ENCODE assay signal across 16 cellular contexts in genomic region chr2:134594399-134594798, GRCh38.
A peak's percentile ranks its signal among the peaks of the same experiment; 100 is the strongest.
DNase-seq lines count a peak whose midpoint lies in the region; ATAC-seq and TF ChIP-seq lines count a peak whose summit lies in the region.
"Had no signal": no experiment of that assay in that cellular context is flagged by ENCODE, and none has a peak within 500 bp of the region (broad histone marks: within the 10 kb centered on the region; RNA-seq: fewer than 3 reads in every experiment).

No MANE protein-coding gene starts in this region.

- TF ChIP-seq CTCF in psoas muscle (IDR thresholded peaks at IDR 0.05), result no peak

- intact Hi-C loops in psoas muscle (cut with DNase I), result no loop called here
- intact Hi-C loops in activated CD4-positive, alpha-beta memory T cell treated with anti-CD3 and anti-CD28 coated beads for 36 hours (cut with micrococcal nuclease), result no loop called here

- H3K27me3 Mint-ChIP-seq in activated CD4-positive, alpha-beta memory T cell treated with anti-CD3 and anti-CD28 coated beads for 36 hours, result peaks cover 5% of the 10 kb centered on the region

- H3K27me3 ChIP-seq in endocrine pancreas (ENCODE audit: control insufficient read depth, insufficient read depth, low read length), result no peaks in the 10 kb centered on the region
- H3K27me3 ChIP-seq in psoas muscle (ENCODE audit: insufficient read depth in 3 of 3, low read length in 2 of 3), result no peaks in the 10 kb centered on the region
- H3K27me3 ChIP-seq: SJCRH30 had no signal

- H3K9ac ChIP-seq in endocrine pancreas (ENCODE audit: control insufficient read depth, insufficient read depth, low read length), result no peak overlapping the region

- peaks cover 9% of the 10 kb centered on the region for H3K36me3 Mint-ChIP-seq in activated CD4-positive, alpha-beta memory T cell treated with anti-CD3 and anti-CD28 coated beads for 36 hours

- H3K27ac ChIP-seq in psoas muscle, result no peak overlapping the region
- H3K27ac ChIP-seq: C4-2B, SJCRH30 had no signal

- H3K4me3 Mint-ChIP-seq in activated CD4-positive, alpha-beta memory T cell treated with anti-CD3 and anti-CD28 coated beads for 36 hours, result no peak overlapping the region

- no peaks in the 10 kb centered on the region for H3K4me1 Mint-ChIP-seq in activated CD4-positive, alpha-beta memory T cell treated with anti-CD3 and anti-CD28 coated beads for 36 hours (ENCODE audit: low read depth)

- H3K4me1 ChIP-seq in endocrine pancreas (ENCODE audit: control insufficient read depth, insufficient read depth, low read length) (peaks cover 5% of the 10 kb centered on the region), psoas muscle (no peaks in the 10 kb centered on the region)
- H3K4me1 ChIP-seq: SJCRH30 had no signal

- H3K4me3 ChIP-seq in endocrine pancreas (ENCODE audit: control insufficient read depth, insufficient read depth, low read length), result peak overlapping the region; percentile 40
- H3K4me3 ChIP-seq in psoas muscle, result no peak overlapping the region
- H3K4me3 ChIP-seq: SJCRH30 had no signal

- no peak for ATAC-seq in GM21526 (IDR thresholded peaks at IDR 0.05; ENCODE audit: low FRiP score, unreplicated experiment)
- no peak for ATAC-seq in HG03469 (IDR thresholded peaks at IDR 0.05; ENCODE audit: unreplicated experiment)
- no peak for ATAC-seq in psoas muscle
- ATAC-seq: HCT116 had no signal

- 62 to 69% (median 64%) methylated on average over 6 of the region's 6 CpGs for WGBS in psoas muscle, 3 donors

- no peaks in the 10 kb centered on the region for H3K36me3 ChIP-seq in endocrine pancreas (ENCODE audit: control insufficient read depth, insufficient read depth, low read length)
- no peaks in the 10 kb centered on the region for H3K36me3 ChIP-seq in psoas muscle (ENCODE audit: insufficient read depth in 1 of 2, low read depth in 1 of 2)
- H3K36me3 ChIP-seq: SJCRH30 had no signal

- CTCF ChIA-PET in activated CD4-positive, alpha-beta memory T cell treated with anti-CD3 and anti-CD28 coated beads for 36 hours (lab: Charles Lee), result interaction anchor here (0.6 kb wide), 1 partner anchor 23 kb away, joined by 3 read pairs; no protein-coding TSS in a partner anchor

- POLR2A ChIA-PET in activated CD4-positive, alpha-beta memory T cell treated with anti-CD3 and anti-CD28 coated beads for 36 hours (lab: Charles Lee), result no interaction called here

- no peak overlapping the region for H3K27ac Mint-ChIP-seq in activated CD4-positive, alpha-beta memory T cell treated with anti-CD3 and anti-CD28 coated beads for 36 hours

- peaks cover 26% of the 10 kb centered on the region for H3K9me3 Mint-ChIP-seq in activated CD4-positive, alpha-beta memory T cell treated with anti-CD3 and anti-CD28 coated beads for 36 hours

- H3K9me3 ChIP-seq in endocrine pancreas (ENCODE audit: control insufficient read depth, low read length) (peaks cover 2% of the 10 kb centered on the region), psoas muscle (peaks cover 6% of the 10 kb centered on the region)

- DNase-seq in DMS153 (lab: John Stamatoyannopoulos, UW) (peak; percentile 47), NCI-H1694 (lab: John Stamatoyannopoulos, UW) (peak; percentile 98), NCI-H69 (lab: John Stamatoyannopoulos, UW) (peak; percentile 100), psoas muscle (no peak)
- no peak for DNase-seq in activated CD4-positive, alpha-beta memory T cell treated with anti-CD3 and anti-CD28 coated beads for 36 hours
- DNase-seq: DMS53, NCI-H1417 treated with DMSO at 0.1 percent for 48 hours, NCI-H2107, NCI-H510A treated with DMSO at 0.1 percent for 48 hours, SJCRH30, T-helper 2 cell had no signal

Comparison
In these comparisons a context has a peak if more than half of its experiments do, and no peak if none do; other contexts are left out.
1. DNase-seq: peak in DMS153 (single experiment), NCI-H1694 (single experiment) and NCI-H69 (single experiment); none in psoas muscle (0 of 2) and activated CD4-positive, alpha-beta memory T cell treated with anti-CD3 and anti-CD28 coated beads for 36 hours (single experiment).